30 cellular contexts compared by ENCODE assay signal in the genomic region with DNA sequence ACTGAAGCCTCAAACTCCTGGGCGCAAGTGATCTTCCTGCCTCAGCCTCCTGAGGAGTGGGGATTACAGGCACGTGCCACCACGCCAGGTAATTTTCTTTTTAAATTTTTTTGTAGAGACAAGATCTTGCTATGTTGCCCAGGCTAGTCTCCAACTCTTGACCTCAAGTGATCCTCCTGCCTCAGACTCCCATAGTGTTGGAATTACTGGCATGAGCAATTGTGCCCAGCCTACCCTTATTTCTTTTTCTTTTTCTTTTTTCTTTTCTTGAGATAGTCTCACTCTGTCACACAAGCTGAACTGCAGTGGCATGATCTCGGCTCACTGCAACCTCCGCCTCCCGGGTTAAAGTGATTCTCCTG.
"Had no signal": no experiment of that assay in that cellular context is flagged by ENCODE, and none has a peak within 500 bp of the region (broad histone marks: within the 10 kb centered on the region; RNA-seq: fewer than 3 reads in every experiment).

No MANE protein-coding gene starts in this region.

- H3K4me3 ChIP-seq: adrenal gland, body of pancreas, esophagus squamous epithelium, heart right ventricle, lower lobe of right lung, neural progenitor cell, skin epidermis, tibial nerve had no signal

- H3K9me3 Mint-ChIP-seq: activated CD4-positive, alpha-beta memory T cell treated with anti-CD3 and anti-CD28 coated beads for 36 hours; activated CD4-positive, alpha-beta T cell treated with anti-CD3 and anti-CD28 coated beads, Interleukin-2, amount 10 ng/mL, durations not matched to agents 24 days and 14 days; activated naive CD4-positive, alpha-beta T cell treated with anti-CD3 and anti-CD28 coated beads, Interleukin-2, amount 50 U/mL, for 72 hours; natural killer cell; neural progenitor cell; stimulated activated naive B cell treated with anti-CD40 and anti-IgM and Interleukin-4, amounts not matched to agents 10 μg/mL and 1 μg/mL and 100 μg/mL, for 72 hours; T-helper 1 cell treated with Interleukin-12 subunit alpha and Interleukin-12 subunit beta and Interleukin-4 antibody, amounts not matched to agents 30 μg/mL and 1 μg/mL, for 36 hours had no signal

- H2AFZ ChIP-seq: neural progenitor cell had no signal

- H3K4me1 Mint-ChIP-seq: neural progenitor cell had no signal

- H3K4me2 ChIP-seq: neural progenitor cell had no signal

- H3K9me3 ChIP-seq: adrenal gland, body of pancreas, esophagus squamous epithelium, heart right ventricle, lower lobe of right lung, tibial nerve had no signal

- H3K27me3 ChIP-seq: adrenal gland, body of pancreas, esophagus squamous epithelium, heart right ventricle, neural progenitor cell, tibial nerve had no signal

- H3K4me3 Mint-ChIP-seq: activated CD4-positive, alpha-beta memory T cell treated with anti-CD3 and anti-CD28 coated beads for 36 hours; activated CD4-positive, alpha-beta T cell treated with anti-CD3 and anti-CD28 coated beads, Interleukin-2, amount 10 ng/mL, durations not matched to agents 24 days and 14 days; activated T-cell treated with anti-CD3 and anti-CD28 coated beads, Interleukin-2, amount 50 U/mL, for 24 hours; natural killer cell; neural progenitor cell; stimulated activated naive B cell treated with anti-CD40 and anti-IgM and Interleukin-4, amounts not matched to agents 10 μg/mL and 1 μg/mL and 100 μg/mL, for 72 hours; T-helper 1 cell treated with Interleukin-12 subunit alpha and Interleukin-12 subunit beta and Interleukin-4 antibody, amounts not matched to agents 30 μg/mL and 1 μg/mL, for 36 hours had no signal

- DNase-seq: activated CD4-positive, alpha-beta memory T cell treated with anti-CD3 and anti-CD28 coated beads for 36 hours; activated CD4-positive, alpha-beta T cell treated with anti-CD3 and anti-CD28 coated beads, Interleukin-2, amount 10 ng/mL, durations not matched to agents 24 days and 14 days; activated CD4-positive, CD25-positive, alpha-beta regulatory T cell treated with anti-CD3 and anti-CD28 coated beads, Interleukin-2, amount 50 U/mL, for 72 hours; activated CD8-positive, alpha-beta memory T cell treated with anti-CD3 and anti-CD28 coated beads, Interleukin-2, amount 50 U/mL, for 4 hours; activated naive CD4-positive, alpha-beta T cell; activated T-cell treated with anti-CD3 and anti-CD28 coated beads, Interleukin-2, amount 50 U/mL, for 24 hours; aorta; body of pancreas; dermis blood vessel endothelial cell; effector CD4-positive, alpha-beta T cell; esophagus squamous epithelium; foreskin melanocyte; heart right ventricle; lower lobe of right lung; mesendoderm; natural killer cell; stimulated activated CD4-positive, alpha-beta T cell treated with anti-CD3 and anti-CD28 coated beads, Interleukin-4, amount 100 ng/mL, for 4 hours; stimulated activated CD8-positive, alpha-beta memory T cell treated with anti-CD3 and anti-CD28 coated beads, Interleukin-4, amount 100 ng/mL, for 48 hours; stimulated activated naive B cell treated with anti-CD40 and anti-IgM and Interleukin-4, amounts not matched to agents 10 μg/mL and 1 μg/mL and 100 μg/mL, for 72 hours; SW 1271; T1000 had no signal

- H3K36me3 ChIP-seq: neural progenitor cell had no signal

- H3K27me3 Mint-ChIP-seq: activated CD4-positive, alpha-beta memory T cell treated with anti-CD3 and anti-CD28 coated beads for 36 hours; activated CD4-positive, alpha-beta T cell treated with anti-CD3 and anti-CD28 coated beads, Interleukin-2, amount 10 ng/mL, durations not matched to agents 24 days and 14 days; activated T-cell treated with anti-CD3 and anti-CD28 coated beads, Interleukin-2, amount 50 U/mL, for 24 hours; stimulated activated naive B cell treated with anti-CD40 and anti-IgM and Interleukin-4, amounts not matched to agents 10 μg/mL and 1 μg/mL and 100 μg/mL, for 72 hours had no signal

- H3K4me1 ChIP-seq: adrenal gland, body of pancreas, esophagus squamous epithelium, lower lobe of right lung, neural progenitor cell had no signal

- H3K9ac ChIP-seq: neural progenitor cell had no signal

- H3K27ac Mint-ChIP-seq: activated CD4-positive, alpha-beta memory T cell treated with anti-CD3 and anti-CD28 coated beads for 36 hours; activated CD4-positive, alpha-beta T cell treated with anti-CD3 and anti-CD28 coated beads, Interleukin-2, amount 10 ng/mL, durations not matched to agents 24 days and 14 days; activated T-cell treated with anti-CD3 and anti-CD28 coated beads, Interleukin-2, amount 50 U/mL, for 24 hours; natural killer cell; neural progenitor cell; T-helper 1 cell treated with Interleukin-12 subunit alpha and Interleukin-12 subunit beta and Interleukin-4 antibody, amounts not matched to agents 30 μg/mL and 1 μg/mL, for 36 hours had no signal

- ATAC-seq: body of pancreas; heart right ventricle; left lobe of liver; lower lobe of right lung; natural killer cell; sciatic nerve; stimulated activated naive B cell treated with anti-CD40 and anti-IgM and Interleukin-4, amounts not matched to agents 10 μg/mL and 1 μg/mL and 100 μg/mL, for 72 hours had no signal

- H3K27ac ChIP-seq: adrenal gland, body of pancreas, epithelial cell of prostate, esophagus squamous epithelium, heart right ventricle, lower lobe of right lung, neural progenitor cell, skin epidermis, tibial nerve had no signal
